ENCODE assay signal across 11 cellular contexts in genomic region chr9:126625329-126626116, GRCh38. TPM values are rescaled to one million over a fixed set of nuclear protein-coding genes. Genes with fewer than 3 reads are reported as not detected.
A peak's percentile ranks its signal among the peaks of the same experiment; 100 is the strongest.
DNase-seq lines count a peak whose midpoint lies in the region; ATAC-seq and TF ChIP-seq lines count a peak whose summit lies in the region.
"Had no signal": no experiment of that assay in that cellular context is flagged by ENCODE, and none has a peak within 500 bp of the region (broad histone marks: within the 10 kb centered on the region; RNA-seq: fewer than 3 reads in every experiment).

No MANE protein-coding gene starts in this region.

- peak overlapping the region; percentile 59 for H3K4me3 Mint-ChIP-seq in CD4-positive, alpha-beta T cell
- H3K4me3 Mint-ChIP-seq in osteocyte (ENCODE audit: unreplicated experiment): peak overlapping the region; percentile 77

- 0% methylated on average over 64 of the region's 64 CpGs for WGBS in ectodermal cell, 2 experiments

- H3K9me3 ChIP-seq in CD4-positive, alpha-beta T cell (ENCODE audit: control insufficient read depth, low read length): no peaks in the 10 kb centered on the region
- H3K9me3 ChIP-seq in ectodermal cell (ENCODE audit: control insufficient read depth, low read length): no peaks in the 10 kb centered on the region

- DNase-seq in CD4-positive, alpha-beta T cell: no peak
- DNase-seq in LNCaP clone FGC (ENCODE audit: low read depth) (no peak), osteocyte (ENCODE audit: extremely low spot score, unreplicated experiment) (no peak), NCI-H2081 treated with DMSO at 0.1 percent for 48 hours (lab: John Stamatoyannopoulos, UW) (no peak), NCI-H446 treated with DMSO at 0.1 percent for 48 hours (lab: John Stamatoyannopoulos, UW) (no peak)
- no peak for DNase-seq in effector CD4-positive, alpha-beta T cell
- DNase-seq: central memory CD4-positive, alpha-beta T cell; GOT3; Karpas-422 had no signal

- H3K36me3 ChIP-seq in ectodermal cell (ENCODE audit: control insufficient read depth, insufficient read depth, low read length): no peaks in the 10 kb centered on the region

- H3K4me3 ChIP-seq in LNCaP clone FGC (ENCODE audit: low read depth, low read length) (peak overlapping the region; percentile 24), ectodermal cell (ENCODE audit: insufficient read depth, low read depth, low read length) (peak overlapping the region; percentile 17)

- H3K27me3 Mint-ChIP-seq in CD4-positive, alpha-beta T cell: peaks cover 87% of the 10 kb centered on the region
- peaks cover 84% of the 10 kb centered on the region for H3K27me3 Mint-ChIP-seq in osteocyte (ENCODE audit: unreplicated experiment)

- no peak for ATAC-seq in CD4-positive, alpha-beta T cell (ENCODE audit: poor library complexity)
- ATAC-seq in HG03520 (IDR thresholded peaks at IDR 0.05; ENCODE audit: unreplicated experiment): no peak

- no peak overlapping the region for H3K27ac ChIP-seq in CD4-positive, alpha-beta T cell (ENCODE audit: low read depth, low read length)
- H3K27ac ChIP-seq in ectodermal cell (ENCODE audit: insufficient read depth, low read depth, low read length, poor library complexity, severe bottlenecking): no peak overlapping the region

- peaks cover 7% of the 10 kb centered on the region for H3K4me1 Mint-ChIP-seq in CD4-positive, alpha-beta T cell (ENCODE audit: low read depth)
- peaks cover 9% of the 10 kb centered on the region for H3K4me1 Mint-ChIP-seq in osteocyte (ENCODE audit: unreplicated experiment)

- TF ChIP-seq CTCF in CD4-positive, alpha-beta T cell (IDR thresholded peaks at IDR 0.05): no peak
- no peak for TF ChIP-seq CTCF in LNCaP clone FGC (IDR thresholded peaks at IDR 0.05; ENCODE audit: control insufficient read depth, extremely low read depth, insufficient read depth)
- TF ChIP-seq CTCF in osteocyte (IDR thresholded peaks at IDR 0.05): no peak

- H3K9me3 Mint-ChIP-seq in CD4-positive, alpha-beta T cell: no peaks in the 10 kb centered on the region
- H3K9me3 Mint-ChIP-seq in osteocyte (ENCODE audit: unreplicated experiment): no peaks in the 10 kb centered on the region

- H3K27me3 ChIP-seq in CD4-positive, alpha-beta T cell (ENCODE audit: control insufficient read depth, insufficient read depth, low read length): peaks cover 96% of the 10 kb centered on the region
- peaks cover 100% of the 10 kb centered on the region for H3K27me3 ChIP-seq in ectodermal cell (ENCODE audit: control insufficient read depth, insufficient read depth, low read length, poor library complexity, severe bottlenecking)

- H3K4me1 ChIP-seq in ectodermal cell (ENCODE audit: control insufficient read depth, insufficient read depth, low read length): peaks cover 59% of the 10 kb centered on the region

- CTCF ChIA-PET in CD4-positive, alpha-beta T cell (lab: Charles Lee): no interaction called here

- intact Hi-C loops in CD4-positive, alpha-beta T cell (cut with DNase I, micrococcal nuclease): no loop called here

- H3K27ac Mint-ChIP-seq in CD4-positive, alpha-beta T cell: no peak overlapping the region
- no peak overlapping the region for H3K27ac Mint-ChIP-seq in osteocyte (ENCODE audit: unreplicated experiment)

- H3K36me3 Mint-ChIP-seq in CD4-positive, alpha-beta T cell (ENCODE audit: low read depth): no peaks in the 10 kb centered on the region
- H3K36me3 Mint-ChIP-seq in osteocyte (ENCODE audit: unreplicated experiment): no peaks in the 10 kb centered on the region

- POLR2A ChIA-PET in CD4-positive, alpha-beta T cell (lab: Charles Lee): no interaction called here

RNA-seq across cellular contexts. Expression of gene LMX1B, which starts 11.8 kb away (rescaled TPM):
- not detected for total RNA-seq in CD4-positive, alpha-beta T cell
- polyA plus RNA-seq in ectodermal cell (2013, experiment 1 of 4): 15.4 TPM
- polyA plus RNA-seq in ectodermal cell (2013, experiment 2 of 4): 16.8 TPM
- polyA plus RNA-seq in ectodermal cell (2013, experiment 3 of 4): 7.1 TPM
- 9.0 TPM for polyA plus RNA-seq in ectodermal cell (2013, experiment 4 of 4)
- total RNA-seq in osteocyte: 0.18 and 0.27 TPM in 2 replicates
